Comparison of ENCODE assay signal across 8 cellular contexts in the genomic region with DNA sequence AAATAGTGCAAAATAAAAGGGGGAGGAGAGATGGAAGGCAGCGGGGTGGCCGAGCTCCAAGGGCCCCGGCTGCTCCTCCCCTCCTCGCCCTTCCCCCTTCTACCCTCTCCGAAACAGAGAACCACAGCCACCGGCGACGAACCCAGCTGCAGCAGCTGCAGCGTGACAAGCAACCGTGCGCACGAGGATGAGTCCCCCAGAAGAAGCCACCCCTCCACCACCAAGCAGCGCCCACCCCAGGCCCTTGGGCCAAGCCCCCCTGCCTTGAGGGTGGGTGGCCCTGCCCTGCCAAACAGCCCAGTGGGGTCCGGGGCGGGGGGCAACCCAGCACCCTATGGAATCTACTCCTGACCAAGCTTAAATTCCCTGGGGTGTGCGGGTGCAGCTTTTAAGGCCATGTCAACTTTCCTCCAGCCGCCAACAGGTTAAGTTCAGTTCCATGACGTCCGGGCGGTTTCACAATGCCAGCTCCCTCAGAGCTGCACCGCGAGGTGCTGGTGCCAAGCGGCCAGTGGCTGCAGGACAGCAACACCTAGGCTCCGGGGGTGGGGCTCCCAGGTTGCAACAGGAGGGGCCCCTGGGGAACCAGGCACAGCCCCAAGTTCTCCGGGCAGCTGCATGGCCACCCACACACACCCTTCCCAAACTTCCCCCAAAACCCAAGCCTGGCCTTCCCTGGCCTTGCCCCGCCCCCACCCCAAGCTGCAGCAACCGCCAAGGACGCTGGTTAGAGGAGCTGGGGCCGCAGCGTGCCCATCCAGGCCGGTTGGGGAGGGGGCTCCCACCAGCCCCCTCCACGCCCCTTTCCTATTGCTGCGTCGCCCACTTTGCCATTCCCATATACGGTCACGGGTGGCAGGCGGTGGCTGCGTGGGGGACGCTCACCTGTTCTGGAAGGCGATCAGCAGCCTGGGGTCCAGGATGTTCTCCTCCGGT. TPM values are rescaled to one million over a fixed set of nuclear protein-coding genes. Genes with fewer than 3 reads are reported as not detected.
DNase-seq lines count a peak whose midpoint lies in the region; ATAC-seq and TF ChIP-seq lines count a peak whose summit lies in the region.

No MANE protein-coding gene starts in this region.

- 20 to 45% (median 40%) methylated on average over 35 to 41 of the region's 41 CpGs for WGBS in heart left ventricle, 4 donors

- TF ChIP-seq POLR2A in heart left ventricle (IDR thresholded peaks at IDR 0.05) = peak in 1 of 2 donors; percentile 6

- intact Hi-C loops in heart left ventricle (cut with DNase I) = loop anchor here in 3 of 10 donors (5.0 to 10.0 kb wide), 3 partner anchors 40 to 92 kb away; a partner anchor contains a TSS

- peak overlapping the region; percentile 74 for H3K27ac Mint-ChIP-seq in activated naive CD4-positive, alpha-beta T cell treated with anti-CD3 and anti-CD28 coated beads, Interleukin-2, amount 50 U/mL, for 24 hours

- TF ChIP-seq CTCF in AG09319 (IDR thresholded peaks at IDR 0.05; ENCODE audit: low read depth, low read length) (peak; percentile 5; the same call in 1 of the 2 replicates), heart left ventricle (IDR thresholded peaks at IDR 0.05) (peak in 3 of 12 donors; percentile 20 to 21 (median 21))

- peaks cover 0 to 72% (median 58%) of the 10 kb centered on the region in 12 donors for H3K4me1 ChIP-seq in heart left ventricle

- H3K27me3 ChIP-seq in heart left ventricle = peaks cover 18 to 28% (median 26%) of the 10 kb centered on the region in 9 donors

- H3K36me3 ChIP-seq in heart left ventricle = peaks cover 2 to 37% (median 21%) of the 10 kb centered on the region in 9 donors

- DNase-seq in AG09319 (ENCODE audit: extremely low read depth, low read depth) (no peak), NCI-H2171 treated with DMSO at 0.1 percent for 48 hours (lab: John Stamatoyannopoulos, UW) (peak; percentile 70), heart left ventricle (peak; percentile 75 to 90 (median 78)), renal cortical epithelial cell (ENCODE audit: low read depth) (peak; percentile 78), NCI-H446 (lab: John Stamatoyannopoulos, UW) (no peak)

- peaks cover 6% of the 10 kb centered on the region for H3K36me3 Mint-ChIP-seq in activated naive CD4-positive, alpha-beta T cell treated with anti-CD3 and anti-CD28 coated beads, Interleukin-2, amount 50 U/mL, for 24 hours

- peaks cover 39% of the 10 kb centered on the region for H3K4me1 Mint-ChIP-seq in activated naive CD4-positive, alpha-beta T cell treated with anti-CD3 and anti-CD28 coated beads, Interleukin-2, amount 50 U/mL, for 24 hours

- H3K9me3 ChIP-seq in heart left ventricle = no peaks in the 10 kb centered on the region

- peak overlapping the region in 11 of 12 donors; percentile 72 to 97 (median 94) for H3K27ac ChIP-seq in heart left ventricle

- ATAC-seq in GM18502 (IDR thresholded peaks at IDR 0.05; ENCODE audit: poor library complexity, unreplicated experiment) (peak; percentile 32), heart left ventricle (peak; percentile 51 to 70 (median 56)), GM21529 (IDR thresholded peaks at IDR 0.05; ENCODE audit: unreplicated experiment) (no peak)

- peaks cover 6% of the 10 kb centered on the region for H3K27me3 Mint-ChIP-seq in activated naive CD4-positive, alpha-beta T cell treated with anti-CD3 and anti-CD28 coated beads, Interleukin-2, amount 50 U/mL, for 24 hours

- H3K9me3 Mint-ChIP-seq in activated naive CD4-positive, alpha-beta T cell treated with anti-CD3 and anti-CD28 coated beads, Interleukin-2, amount 50 U/mL, for 24 hours = no peaks in the 10 kb centered on the region

- H3K4me3 ChIP-seq in heart left ventricle = peak overlapping the region; percentile 53 to 99 (median 82)

- H3K4me3 Mint-ChIP-seq in activated naive CD4-positive, alpha-beta T cell treated with anti-CD3 and anti-CD28 coated beads, Interleukin-2, amount 50 U/mL, for 24 hours = peak overlapping the region; percentile 94

RNA-seq across cellular contexts. Expression of a gene that starts 2.0 kb away (rescaled TPM):
- total RNA-seq in heart left ventricle (10 to 100 TPM; 16.7 to 41.1 (median 26.9) TPM), renal cortical epithelial cell (5.9 and 9.2 TPM in 2 replicates)
- polyA plus RNA-seq in heart left ventricle = 10 to 100 TPM; 10.9 to 14.2 TPM

RNA-seq across cellular contexts. Expression of a gene that starts 40.3 kb away (rescaled TPM):
- total RNA-seq in heart left ventricle (1 to 10 TPM; 1.5 to 9.2 (median 5.3) TPM), renal cortical epithelial cell (6.1 and 7.8 TPM in 2 replicates)
- 1 to 10 TPM; 3.6 to 5.1 TPM for polyA plus RNA-seq in heart left ventricle

RNA-seq across cellular contexts. Expression of a gene that starts 59.3 kb away (rescaled TPM):
- total RNA-seq in heart left ventricle = 1 to 10 TPM; 2.4 to 4.3 (median 3.2) TPM
- 1 to 10 TPM; 2.9 TPM for polyA plus RNA-seq in heart left ventricle
- total RNA-seq in renal cortical epithelial cell = 1.5 and 1.9 TPM in 2 replicates

Comparison
In these comparisons a context has a peak if more than half of its experiments do, and no peak if none do; other contexts are left out.
1. DNase-seq: peak in NCI-H2171 treated with DMSO at 0.1 percent for 48 hours (single experiment), heart left ventricle (5 of 5) and renal cortical epithelial cell (single experiment); none in AG09319 (single experiment) and NCI-H446 (0 of 2).